ENCODE assay signal across 15 cellular contexts in genomic region chr17:54899201-54899600, GRCh38.
"Had no signal": no experiment of that assay in that cellular context is flagged by ENCODE, and none has a peak within 500 bp of the region (broad histone marks: within the 10 kb centered on the region; RNA-seq: fewer than 3 reads in every experiment).

No MANE protein-coding gene starts in this region.

- H3K27ac ChIP-seq: colonic mucosa, spleen, tibial nerve, VCaP had no signal

- H3K9me3 Mint-ChIP-seq: activated CD4-positive, alpha-beta memory T cell treated with anti-CD3 and anti-CD28 coated beads, Interleukin-2, amount 10 ng/mL, durations not matched to agents 7 days and 5 days; stimulated activated naive B cell treated with anti-CD40 and anti-IgM and Interleukin-4, amounts not matched to agents 10 μg/mL and 1 μg/mL and 100 μg/mL, for 72 hours had no signal

- H3K36me3 Mint-ChIP-seq: stimulated activated naive B cell treated with anti-CD40 and anti-IgM and Interleukin-4, amounts not matched to agents 10 μg/mL and 1 μg/mL and 100 μg/mL, for 72 hours had no signal

- H3K27ac Mint-ChIP-seq: activated CD4-positive, alpha-beta memory T cell treated with anti-CD3 and anti-CD28 coated beads, Interleukin-2, amount 10 ng/mL, durations not matched to agents 7 days and 5 days; activated CD4-positive, alpha-beta T cell treated with anti-CD3 and anti-CD28 coated beads for 36 hours; stimulated activated naive B cell treated with anti-CD40 and anti-IgM and Interleukin-4, amounts not matched to agents 10 μg/mL and 1 μg/mL and 100 μg/mL, for 72 hours had no signal

- H3K9me3 ChIP-seq: colonic mucosa, spleen, tibial nerve had no signal

- DNase-seq: activated CD4-positive, alpha-beta memory T cell treated with anti-CD3 and anti-CD28 coated beads, Interleukin-2, amount 10 ng/mL, durations not matched to agents 7 days and 5 days; activated CD8-positive, alpha-beta memory T cell treated with anti-CD3 and anti-CD28 coated beads, Interleukin-2, amount 50 U/mL, for 4 hours; activated naive CD4-positive, alpha-beta T cell; effector CD4-positive, alpha-beta T cell; foreskin melanocyte; spleen; stimulated activated CD4-positive, alpha-beta T cell treated with anti-CD3 and anti-CD28 coated beads, Interleukin-2, amount 100 ng/mL, for 24 hours; stimulated activated naive B cell treated with anti-CD40 and anti-IgM and Interleukin-4, amounts not matched to agents 10 μg/mL and 1 μg/mL and 100 μg/mL, for 72 hours; T-helper 1 cell had no signal

- H3K4me3 ChIP-seq: colonic mucosa had no signal

- H3K4me1 ChIP-seq: colonic mucosa had no signal

- H3K4me3 Mint-ChIP-seq: activated CD4-positive, alpha-beta memory T cell treated with anti-CD3 and anti-CD28 coated beads, Interleukin-2, amount 10 ng/mL, durations not matched to agents 7 days and 5 days; stimulated activated naive B cell treated with anti-CD40 and anti-IgM and Interleukin-4, amounts not matched to agents 10 μg/mL and 1 μg/mL and 100 μg/mL, for 72 hours had no signal

- ATAC-seq: activated CD4-positive, alpha-beta T cell treated with anti-CD3 and anti-CD28 coated beads for 36 hours; left lobe of liver; right cardiac atrium; stimulated activated naive B cell treated with anti-CD40 and anti-IgM and Interleukin-4, amounts not matched to agents 10 μg/mL and 1 μg/mL and 100 μg/mL, for 72 hours had no signal

- H3K36me3 ChIP-seq: colonic mucosa, spleen, tibial nerve had no signal

- H3K27me3 ChIP-seq: colonic mucosa had no signal
